20 cellular contexts compared by ENCODE assay signal in genomic region chr5:68258531-68258930, GRCh38. TPM values are rescaled to one million over a fixed set of nuclear protein-coding genes. Genes with fewer than 3 reads are reported as not detected.
A peak's percentile ranks its signal among the peaks of the same experiment; 100 is the strongest.
DNase-seq lines count a peak whose midpoint lies in the region; ATAC-seq and TF ChIP-seq lines count a peak whose summit lies in the region.
"Had no signal": no experiment of that assay in that cellular context is flagged by ENCODE, and none has a peak within 500 bp of the region (broad histone marks: within the 10 kb centered on the region; RNA-seq: fewer than 3 reads in every experiment).

No MANE protein-coding gene starts in this region.

- peak overlapping the region; percentile 37 for H3K27ac Mint-ChIP-seq in stimulated activated naive CD8-positive, alpha-beta T cell treated with anti-CD3 and anti-CD28 coated beads, Interleukin-15, Interleukin-2, amounts not matched to agents 100 ng/mL and 50 ng/mL, for 24 hours

- H3K36me3 Mint-ChIP-seq in stimulated activated naive CD8-positive, alpha-beta T cell treated with anti-CD3 and anti-CD28 coated beads, Interleukin-15, Interleukin-2, amounts not matched to agents 100 ng/mL and 50 ng/mL, for 24 hours (ENCODE audit: low read depth), result peaks cover 6% of the 10 kb centered on the region

- TF ChIP-seq CTCF in ascending aorta (IDR thresholded peaks at IDR 0.05), result no peak

- no peak for DNase-seq in stimulated activated naive CD8-positive, alpha-beta T cell treated with anti-CD3 and anti-CD28 coated beads, Interleukin-15, Interleukin-2, amounts not matched to agents 100 U/mL and 50 U/mL, for 24 hours
- DNase-seq in ascending aorta (ENCODE audit: low spot score in 2 of 2), result no peak
- DNase-seq: dermis blood vessel endothelial cell; DMS153; GOT3; left colon; MG63; NCI-H2029; NCI-H526; right lobe of liver; stimulated activated CD4-positive, alpha-beta T cell treated with anti-CD3 and anti-CD28 coated beads, Interleukin-2, amount 100 ng/mL, for 48 hours; SW 1271 had no signal

- no peak for ATAC-seq in stimulated activated naive CD8-positive, alpha-beta T cell treated with anti-CD3 and anti-CD28 coated beads, Interleukin-15, Interleukin-2, amounts not matched to agents 100 U/mL and 50 U/mL, for 24 hours
- ATAC-seq in HG02571 (IDR thresholded peaks at IDR 0.05; ENCODE audit: unreplicated experiment) (no peak), HG02588 (IDR thresholded peaks at IDR 0.05; ENCODE audit: unreplicated experiment) (no peak), GM21737 (IDR thresholded peaks at IDR 0.05; ENCODE audit: unreplicated experiment) (no peak), HG02759 (IDR thresholded peaks at IDR 0.05; ENCODE audit: unreplicated experiment) (no peak)
- ATAC-seq: left colon had no signal

- no peak overlapping the region for H3K4me3 ChIP-seq in ascending aorta
- peak overlapping the region in 1 of 2 donors; percentile 2 for H3K4me3 ChIP-seq in muscle layer of colon (ENCODE audit: low read depth in 1 of 2, low read length in 2 of 2)
- H3K4me3 ChIP-seq: hepatocyte, MG63, right lobe of liver had no signal

- H3K4me1 ChIP-seq in ascending aorta (peaks cover 5 to 80% of the 10 kb centered on the region in 2 donors), muscle layer of colon (ENCODE audit: insufficient read depth, low read length) (peaks cover 86% of the 10 kb centered on the region)

- H3K27me3 Mint-ChIP-seq in stimulated activated naive CD8-positive, alpha-beta T cell treated with anti-CD3 and anti-CD28 coated beads, Interleukin-15, Interleukin-2, amounts not matched to agents 100 ng/mL and 50 ng/mL, for 24 hours, result no peaks in the 10 kb centered on the region

- no peaks in the 10 kb centered on the region for H3K9me3 Mint-ChIP-seq in stimulated activated naive CD8-positive, alpha-beta T cell treated with anti-CD3 and anti-CD28 coated beads, Interleukin-15, Interleukin-2, amounts not matched to agents 100 ng/mL and 50 ng/mL, for 24 hours

- peaks cover 92% of the 10 kb centered on the region for H3K4me1 Mint-ChIP-seq in stimulated activated naive CD8-positive, alpha-beta T cell treated with anti-CD3 and anti-CD28 coated beads, Interleukin-15, Interleukin-2, amounts not matched to agents 100 ng/mL and 50 ng/mL, for 24 hours (ENCODE audit: low read depth)

- H3K9me3 ChIP-seq in ascending aorta (no peaks in the 10 kb centered on the region), muscle layer of colon (ENCODE audit: low read length) (no peaks in the 10 kb centered on the region)
- H3K9me3 ChIP-seq: MG63, right lobe of liver had no signal

- H3K27ac ChIP-seq in ascending aorta (peak overlapping the region; percentile 47 to 66), muscle layer of colon (ENCODE audit: low read depth, low read length) (peak overlapping the region; percentile 64)
- H3K27ac ChIP-seq: hepatocyte, right lobe of liver, VCaP had no signal

- intact Hi-C loops in ascending aorta (cut with DNase I), result loop anchor here (10.0 kb wide), 1 partner anchor 764 kb away; no protein-coding TSS in a partner anchor

- no peaks in the 10 kb centered on the region for H3K36me3 ChIP-seq in ascending aorta
- H3K36me3 ChIP-seq in muscle layer of colon (ENCODE audit: insufficient read depth, low read length), result no peaks in the 10 kb centered on the region
- H3K36me3 ChIP-seq: MG63, right lobe of liver had no signal

- no peak overlapping the region for H3K4me3 Mint-ChIP-seq in stimulated activated naive CD8-positive, alpha-beta T cell treated with anti-CD3 and anti-CD28 coated beads, Interleukin-15, Interleukin-2, amounts not matched to agents 100 ng/mL and 50 ng/mL, for 24 hours

- H3K27me3 ChIP-seq in ascending aorta, result no peaks in the 10 kb centered on the region
- no peaks in the 10 kb centered on the region for H3K27me3 ChIP-seq in muscle layer of colon (ENCODE audit: control insufficient read depth in 1 of 2, insufficient read depth in 2 of 2, low read length in 2 of 2)
- H3K27me3 ChIP-seq: hepatocyte, MG63, right lobe of liver had no signal

- no peak overlapping the region for H3K9ac ChIP-seq in muscle layer of colon (ENCODE audit: low read length)

RNA-seq across cellular contexts. Expression of gene PIK3R1, which starts 43.0 kb away (rescaled TPM):
- total RNA-seq in ascending aorta, result 89.3 TPM
